ENCODE assay signal across 8 cellular contexts in genomic region chr16:526181-527014, GRCh38. TPM values are rescaled to one million over a fixed set of nuclear protein-coding genes. Genes with fewer than 3 reads are reported as not detected.
DNase-seq lines count a peak whose midpoint lies in the region; ATAC-seq and TF ChIP-seq lines count a peak whose summit lies in the region.

No MANE protein-coding gene starts in this region.

- ATAC-seq in HG03066 (IDR thresholded peaks at IDR 0.05; ENCODE audit: low read depth, unreplicated experiment) (peak; percentile 3), WTC11 (peak; percentile 4), HG02938 (IDR thresholded peaks at IDR 0.05; ENCODE audit: unreplicated experiment) (no peak), GM18868 (IDR thresholded peaks at IDR 0.05; ENCODE audit: unreplicated experiment) (no peak)

- H3K36me3 Mint-ChIP-seq in WTC11 (0 out of 2 replicates have a peak, but pooled peaks cover 2% of the 10 kb centered on the region), nephron progenitor cell (ENCODE audit: low read depth) (peaks cover 12% of the 10 kb centered on the region)

- in situ Hi-C loops in Caki2 (cut with HindIII; ENCODE audit: low pct_unique_long_range_greater_than_20kb, low sequenced_read_pairs) = no loop called here

- H3K4me3 Mint-ChIP-seq in WTC11 (peak overlapping the region; percentile 89), nephron progenitor cell (peak overlapping the region; percentile 89)

- H3K9me3 Mint-ChIP-seq in WTC11 (no peaks in the 10 kb centered on the region), nephron progenitor cell (no peaks in the 10 kb centered on the region)

- peaks cover 20% of the 10 kb centered on the region for H3K4me1 Mint-ChIP-seq in WTC11
- peaks cover 38% of the 10 kb centered on the region for H3K4me1 Mint-ChIP-seq in nephron progenitor cell

- TF ChIP-seq CTCF in WTC11 (IDR thresholded peaks at IDR 0.05) (no peak), nephron progenitor cell (IDR thresholded peaks at IDR 0.05) (no peak)

- POLR2A ChIA-PET in WTC11 (lab: Charles Lee) = interaction anchor here (1.2 kb wide), 1 partner anchor 13 kb away, joined by 3 read pairs; no protein-coding TSS in a partner anchor

- CTCF ChIA-PET in WTC11 (lab: Charles Lee) = interaction anchor here (0.6 to 2.1 kb wide), 14 partner anchors 10 to 1629 kb away, joined by 3 to 10 read pairs (median 4); partner anchors contain the start of gene TRAF7

- H3K27ac Mint-ChIP-seq in WTC11 = peak overlapping the region; percentile 76; the same call in 1 of the 2 replicates
- H3K27ac Mint-ChIP-seq in nephron progenitor cell = peak overlapping the region; percentile 93

- DNase-seq in Caki2 (ENCODE audit: low read depth) = peak; percentile 35
- peak; percentile 54 for DNase-seq in WTC11 (ENCODE audit: low spot score)
- DNase-seq in fibroblast of gingiva (ENCODE audit: low read depth) = peak; percentile 32
- DNase-seq in nephron progenitor cell = peak; percentile 60
- DNase-seq in NCI-H524 treated with DMSO at 0.1 percent for 48 hours (lab: John Stamatoyannopoulos, UW) = no peak

- H3K27me3 Mint-ChIP-seq in WTC11 (ENCODE audit: low read depth) (no peaks in the 10 kb centered on the region), nephron progenitor cell (ENCODE audit: low read depth, poor library complexity) (no peaks in the 10 kb centered on the region)

TF ChIP-seq in WTC11, 78 proteins besides CTCF, POLR2A, EP300 and RAD21:
- TF ChIP-seq TCF7 (CRISPR knock-in tag; IDR thresholded peaks at IDR 0.05; ENCODE audit: low read depth) (peak; percentile 12; the same call in 1 of the 2 replicates), E2F1 (CRISPR knock-in tag; IDR thresholded peaks at IDR 0.05) (0 out of 2 replicates have a peak, but pooled peaks have one; percentile 33), AFF4 (CRISPR knock-in tag; IDR thresholded peaks at IDR 0.05; ENCODE audit: borderline replicate concordance) (no peak), FOXK1 (CRISPR knock-in tag; IDR thresholded peaks at IDR 0.05) (no peak), HMGA2 (CRISPR knock-in tag; IDR thresholded peaks at IDR 0.05) (no peak), NR2C2 (CRISPR knock-in tag; IDR thresholded peaks at IDR 0.05) (peak; percentile 37; the same call in 1 of the 2 replicates), MYBL2 (CRISPR knock-in tag; IDR thresholded peaks at IDR 0.05) (0 out of 2 replicates have a peak, but pooled peaks have one; percentile 19), SOX15 (CRISPR knock-in tag; IDR thresholded peaks at IDR 0.05) (no peak), PREB (CRISPR knock-in tag; IDR thresholded peaks at IDR 0.05; ENCODE audit: borderline replicate concordance) (no peak)

RNA-seq across cellular contexts. Expression of gene CAPN15, which starts 1.1 kb away (rescaled TPM):
- total RNA-seq in Caki2 (2014; rRNA removed; shearing (Covaris generic); ENCODE audit: low replicate concordance) = 60.1 and 70.1 TPM in 2 replicates
- total RNA-seq in WTC11 (2021) = 89.3 to 110 TPM (median 93.8 TPM) in 3 replicates

RNA-seq across cellular contexts. Expression of gene PRR35, which starts 33.8 kb away (rescaled TPM):
- total RNA-seq in Caki2 (2014; rRNA removed; shearing (Covaris generic); ENCODE audit: low replicate concordance) = not detected in 2 replicates
- total RNA-seq in WTC11 (2021) = 0.72 to 1.1 TPM (median 0.94 TPM) in 3 replicates

RNA-seq across cellular contexts. Expression of gene NHLRC4, which starts 40.4 kb away (rescaled TPM):
- 1.2 and 4.0 TPM in 2 replicates for total RNA-seq in Caki2 (2014; rRNA removed; shearing (Covaris generic); ENCODE audit: low replicate concordance)
- 0.76 to 0.92 TPM (median 0.87 TPM) in 3 replicates for total RNA-seq in WTC11 (2021)

RNA-seq across cellular contexts. Expression of gene PIGQ, which starts 43.4 kb away (rescaled TPM):
- total RNA-seq in Caki2 (2014; rRNA removed; shearing (Covaris generic); ENCODE audit: low replicate concordance) = 53.4 and 65.5 TPM in 2 replicates
- total RNA-seq in WTC11 (2021) = 57.7 to 63.7 TPM (median 60.8 TPM) in 3 replicates

Comparison
In these comparisons a context has a peak if more than half of its experiments do, and no peak if none do; other contexts are left out.
1. ATAC-seq: peak in HG03066 (single experiment) and WTC11 (single experiment); none in HG02938 (single experiment) and GM18868 (single experiment).